Comparison of ENCODE assay signal across 10 cellular contexts in genomic region chr9:37209431-37210386, GRCh38.
DNase-seq lines count a peak whose midpoint lies in the region; ATAC-seq and TF ChIP-seq lines count a peak whose summit lies in the region.
"Had no signal": no experiment of that assay in that cellular context is flagged by ENCODE, and none has a peak within 500 bp of the region (broad histone marks: within the 10 kb centered on the region; RNA-seq: fewer than 3 reads in every experiment).

No MANE protein-coding gene starts in this region.

- H3K27me3 Mint-ChIP-seq in HFFc6 (ENCODE audit: insufficient read depth) (peaks cover 2% of the 10 kb centered on the region; the same call in 1 of the 2 replicates), activated B cell treated with CpG ODN at 0.5 μM for 24 hours (no peaks in the 10 kb centered on the region)

- POLR2A ChIA-PET in activated B cell treated with CpG ODN at 0.5 μM for 24 hours (lab: Charles Lee) = interaction anchor here (0.6 to 1.2 kb wide), 5 partner anchors 13 to 193 kb away, joined by 3 to 5 read pairs (median 4); partner anchors contain the start of gene ZCCHC7

- H3K4me3 Mint-ChIP-seq in HFFc6 (no peak overlapping the region), activated B cell treated with CpG ODN at 0.5 μM for 24 hours (peak overlapping the region; percentile 63)

- no peaks in the 10 kb centered on the region for H3K9me3 Mint-ChIP-seq in HFFc6
- no peaks in the 10 kb centered on the region for H3K9me3 Mint-ChIP-seq in activated B cell treated with CpG ODN at 0.5 μM for 24 hours

- H3K27ac Mint-ChIP-seq in HFFc6 (no peak overlapping the region), activated B cell treated with CpG ODN at 0.5 μM for 24 hours (peak overlapping the region; percentile 88)

- intact Hi-C loops in activated B cell treated with CpG ODN at 0.5 μM for 24 hours (cut with micrococcal nuclease) = loop anchor here (1.0 to 2.0 kb wide), 3 partner anchors 8 to 17 kb away; no protein-coding TSS in a partner anchor

- H3K4me1 Mint-ChIP-seq in HFFc6 (ENCODE audit: low read depth) = peaks cover 28% of the 10 kb centered on the region
- peaks cover 81% of the 10 kb centered on the region for H3K4me1 Mint-ChIP-seq in activated B cell treated with CpG ODN at 0.5 μM for 24 hours

- peak; percentile 35 for ATAC-seq in activated B cell treated with CpG ODN at 0.5 μM for 24 hours (ENCODE audit: low read depth)
- no peak for ATAC-seq in HG02981 (IDR thresholded peaks at IDR 0.05; ENCODE audit: unreplicated experiment)
- ATAC-seq in HG02885 (IDR thresholded peaks at IDR 0.05; ENCODE audit: poor library complexity, unreplicated experiment) = no peak

- peaks cover 8% of the 10 kb centered on the region for H3K36me3 Mint-ChIP-seq in HFFc6 (ENCODE audit: low read depth)
- H3K36me3 Mint-ChIP-seq in activated B cell treated with CpG ODN at 0.5 μM for 24 hours (ENCODE audit: low read depth) = peaks cover 50% of the 10 kb centered on the region

- CTCF ChIA-PET in activated B cell treated with CpG ODN at 0.5 μM for 24 hours (lab: Charles Lee) = interaction anchor here (0.7 to 0.8 kb wide), 2 partner anchors 59 to 175 kb away, joined by 3 to 4 read pairs; no protein-coding TSS in a partner anchor

- DNase-seq in ELF-1 (ENCODE audit: low read depth, low spot score) (peak; percentile 18), HFFc6 (peak; percentile 19), activated B cell treated with CpG ODN at 0.5 μM for 24 hours (no peak), lung microvascular endothelial cell (ENCODE audit: low read depth in 2 of 2) (peak; percentile 20 to 41), OCI-M2 (lab: John Stamatoyannopoulos, UW; ENCODE audit: unreplicated experiment) (no peak), CD1c-positive myeloid dendritic cell (ENCODE audit: extremely low spot score) (no peak)
- DNase-seq: KG1, mammary epithelial cell had no signal

- TF ChIP-seq CTCF in HFFc6 (IDR thresholded peaks at IDR 0.05) (peak; percentile 49), activated B cell treated with CpG ODN at 0.5 μM for 24 hours (IDR thresholded peaks at IDR 0.05) (no peak)

Comparison
In these comparisons a context has a peak if more than half of its experiments do, and no peak if none do; other contexts are left out.
1. DNase-seq: peak in ELF-1 (single experiment), HFFc6 (single experiment) and lung microvascular endothelial cell (2 of 2); none in activated B cell treated with CpG ODN at 0.5 μM for 24 hours (single experiment), OCI-M2 (single experiment) and CD1c-positive myeloid dendritic cell (single experiment).